Comparison of ENCODE assay signal across 11 cellular contexts in the genomic region with DNA sequence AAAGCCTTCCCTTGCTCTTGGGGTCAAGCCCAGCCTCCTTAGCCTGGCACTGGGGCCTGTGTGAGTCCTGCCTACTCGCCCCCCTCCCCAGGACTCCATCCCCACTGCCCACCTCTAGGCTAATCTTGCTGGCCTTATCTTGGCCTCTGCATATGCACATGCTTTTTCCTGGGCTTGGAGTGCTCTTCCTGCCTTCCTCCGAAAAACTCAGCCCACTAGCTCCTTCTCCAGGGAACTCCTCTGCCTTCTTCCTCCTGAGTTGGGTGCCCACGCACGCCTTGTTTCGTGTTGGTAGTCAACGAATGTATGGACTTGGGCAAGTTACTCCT. TPM values are rescaled to one million over a fixed set of nuclear protein-coding genes. Genes with fewer than 3 reads are reported as not detected.
A peak's percentile ranks its signal among the peaks of the same experiment; 100 is the strongest.
DNase-seq lines count a peak whose midpoint lies in the region; ATAC-seq and TF ChIP-seq lines count a peak whose summit lies in the region.
"Had no signal": no experiment of that assay in that cellular context is flagged by ENCODE, and none has a peak within 500 bp of the region (broad histone marks: within the 10 kb centered on the region; RNA-seq: fewer than 3 reads in every experiment).

No MANE protein-coding gene starts in this region.

- TF ChIP-seq POLR2A in suprapubic skin (IDR thresholded peaks at IDR 0.05): no peak

- H3K4me3 ChIP-seq in BLaER1 treated with 17β-estradiol and CSF1 and Interleukin-3, amounts not matched to agents 10 nM and 100 nM: no peak overlapping the region
- H3K4me3 ChIP-seq in MM.1S (ENCODE audit: low read length): no peak overlapping the region
- peak overlapping the region in 1 of 4 experiments; percentile 20 for H3K4me3 ChIP-seq in fibroblast of lung (replicated peaks in 1 of 4; ENCODE audit: control extremely low read depth in 1 of 4, insufficient read depth in 1 of 4, low read depth in 3 of 4, low read length in 4 of 4)
- no peak overlapping the region for H3K4me3 ChIP-seq in parathyroid adenoma (ENCODE audit: low read depth, low read length)
- no peak overlapping the region for H3K4me3 ChIP-seq in suprapubic skin

- peaks cover 0 to 16% (median 0%) of the 10 kb centered on the region in 11 experiments; a peak in 3 of 22 replicates for H4K20me1 ChIP-seq in BLaER1 treated with 17β-estradiol and CSF1 and Interleukin-3, amounts not matched to agents 10 nM and 100 nM
- H4K20me1 ChIP-seq in MM.1S (ENCODE audit: insufficient read depth, low read length) (no peaks in the 10 kb centered on the region), fibroblast of lung (ENCODE audit: control insufficient read depth, extremely low read depth, insufficient read depth, low read length) (no peaks in the 10 kb centered on the region)

- H3K9me3 ChIP-seq in BLaER1 treated with 17β-estradiol and CSF1 and Interleukin-3, amounts not matched to agents 10 nM and 100 nM (replicated peaks in 1 of 11): peaks cover 0 to 5% (median 0%) of the 10 kb centered on the region in 11 experiments; a peak in 1 of 22 replicates
- H3K9me3 ChIP-seq in MM.1S (replicated peaks; ENCODE audit: insufficient read depth, low read length) (no peaks in the 10 kb centered on the region), fibroblast of lung (ENCODE audit: control insufficient read depth, insufficient read depth, low read depth, low read length) (no peaks in the 10 kb centered on the region), parathyroid adenoma (ENCODE audit: control insufficient read depth, low read length) (no peaks in the 10 kb centered on the region), suprapubic skin (no peaks in the 10 kb centered on the region)
- H3K9me3 ChIP-seq: BE2C, neutrophil had no signal

- peak overlapping the region in 9 of 11 experiments; percentile 3 to 71 (median 55); a peak in 17 of 22 replicates for H3K4me2 ChIP-seq in BLaER1 treated with 17β-estradiol and CSF1 and Interleukin-3, amounts not matched to agents 10 nM and 100 nM
- H3K4me2 ChIP-seq in MM.1S (ENCODE audit: low read depth, low read length) (peak overlapping the region; percentile 90; the same call in 1 of the 2 replicates), fibroblast of lung (ENCODE audit: extremely low read depth, insufficient read depth, low read length) (no peak overlapping the region), parathyroid adenoma (ENCODE audit: low read length) (peak overlapping the region; percentile 47)

- H3F3A ChIP-seq in MM.1S (ENCODE audit: insufficient read depth, low read length): no peaks in the 10 kb centered on the region

- H3K79me2 ChIP-seq in MM.1S (ENCODE audit: low read length): no peaks in the 10 kb centered on the region
- peaks cover 19% of the 10 kb centered on the region for H3K79me2 ChIP-seq in fibroblast of lung (ENCODE audit: control insufficient read depth, insufficient read depth, low read length)
- no peaks in the 10 kb centered on the region for H3K79me2 ChIP-seq in parathyroid adenoma

- H3K9me2 ChIP-seq in MM.1S (replicated peaks; ENCODE audit: insufficient read depth, low read length): no peaks in the 10 kb centered on the region

- TF ChIP-seq CTCF in MM.1S (IDR thresholded peaks at IDR 0.05; ENCODE audit: low read length) (no peak), fibroblast of lung (conservative IDR thresholded peaks at IDR 0.05 in 1 of 2, IDR thresholded peaks at IDR 0.05 in 1 of 2; ENCODE audit: low read depth in 1 of 2, low read length in 2 of 2) (no peak), parathyroid adenoma (IDR thresholded peaks at IDR 0.05) (no peak), suprapubic skin (IDR thresholded peaks at IDR 0.05) (no peak)

- no peaks in the 10 kb centered on the region for H3K36me3 ChIP-seq in BLaER1 treated with 17β-estradiol and CSF1 and Interleukin-3, amounts not matched to agents 10 nM and 100 nM
- H3K36me3 ChIP-seq in MM.1S (replicated peaks; ENCODE audit: insufficient read depth, low read length) (no peaks in the 10 kb centered on the region), fibroblast of lung (ENCODE audit: control insufficient read depth, insufficient read depth, low read length) (no peaks in the 10 kb centered on the region), parathyroid adenoma (ENCODE audit: control insufficient read depth, insufficient read depth, low read length) (no peaks in the 10 kb centered on the region), suprapubic skin (no peaks in the 10 kb centered on the region)
- H3K36me3 ChIP-seq: BE2C, neutrophil had no signal

- no peak overlapping the region for H3K27ac ChIP-seq in BLaER1 treated with 17β-estradiol and CSF1 and Interleukin-3, amounts not matched to agents 10 nM and 100 nM
- H3K27ac ChIP-seq in MM.1S (ENCODE audit: low read length) (no peak overlapping the region), fibroblast of lung (ENCODE audit: insufficient read depth, low read length) (peak overlapping the region; percentile 38), parathyroid adenoma (no peak overlapping the region), suprapubic skin (no peak overlapping the region)
- H3K27ac ChIP-seq: neutrophil had no signal

- ATAC-seq in GM19328 (IDR thresholded peaks at IDR 0.05; ENCODE audit: unreplicated experiment): no peak

- no peak for TF ChIP-seq EP300 in suprapubic skin (IDR thresholded peaks at IDR 0.05)

- peaks cover 21 to 41% (median 29%) of the 10 kb centered on the region in 11 experiments for H3K27me3 ChIP-seq in BLaER1 treated with 17β-estradiol and CSF1 and Interleukin-3, amounts not matched to agents 10 nM and 100 nM
- no peaks in the 10 kb centered on the region for H3K27me3 ChIP-seq in MM.1S (replicated peaks; ENCODE audit: insufficient read depth, low read length)
- H3K27me3 ChIP-seq in fibroblast of lung (ENCODE audit: control insufficient read depth, insufficient read depth, low read length): no peaks in the 10 kb centered on the region
- H3K27me3 ChIP-seq in parathyroid adenoma (ENCODE audit: control insufficient read depth, insufficient read depth, low read length): no peaks in the 10 kb centered on the region
- H3K27me3 ChIP-seq in suprapubic skin: peaks cover 23% of the 10 kb centered on the region
- H3K27me3 ChIP-seq: BE2C had no signal

- WGBS in suprapubic skin: 93% methylated on average over 6 of the region's 6 CpGs

- H2AFZ ChIP-seq in MM.1S (ENCODE audit: low read length) (peak overlapping the region; percentile 76), fibroblast of lung (ENCODE audit: low read length) (no peak overlapping the region), parathyroid adenoma (peak overlapping the region; percentile 70)

- H3K4me1 ChIP-seq in BLaER1 treated with 17β-estradiol and CSF1 and Interleukin-3, amounts not matched to agents 10 nM and 100 nM: peaks cover 0 to 39% (median 28%) of the 10 kb centered on the region in 10 experiments; a peak in 19 of 20 replicates
- no peaks in the 10 kb centered on the region for H3K4me1 ChIP-seq in MM.1S (ENCODE audit: low read length)
- H3K4me1 ChIP-seq in fibroblast of lung (ENCODE audit: control insufficient read depth, extremely low read depth, insufficient read depth, low read length): peaks cover 28% of the 10 kb centered on the region
- peaks cover 4% of the 10 kb centered on the region for H3K4me1 ChIP-seq in parathyroid adenoma
- peaks cover 30% of the 10 kb centered on the region for H3K4me1 ChIP-seq in suprapubic skin
- H3K4me1 ChIP-seq: BE2C had no signal

- 0 out of 22 replicates have a peak overlapping the region, but pooled peaks of 1 of the 11 experiments have one; percentile 3 for H3K9ac ChIP-seq in BLaER1 treated with 17β-estradiol and CSF1 and Interleukin-3, amounts not matched to agents 10 nM and 100 nM
- H3K9ac ChIP-seq in MM.1S (ENCODE audit: low read length): no peak overlapping the region
- H3K9ac ChIP-seq in fibroblast of lung (ENCODE audit: insufficient read depth, low read length): no peak overlapping the region
- no peak overlapping the region for H3K9ac ChIP-seq in parathyroid adenoma

- no peak for DNase-seq in MM.1S
- no peak for DNase-seq in fibroblast of lung (ENCODE audit: low read depth in 2 of 2)
- DNase-seq in COR-L47 (lab: John Stamatoyannopoulos, UW): no peak
- no peak for DNase-seq in activated gamma-delta T cell treated with Interleukin-2 at 50 U/mL for 16 hours
- DNase-seq in suprapubic skin (ENCODE audit: low spot score in 2 of 2): no peak

RNA-seq across cellular contexts. Expression of a gene that starts 16.5 kb away (rescaled TPM):
- 98.1 and 148 TPM in 2 replicates for total RNA-seq in fibroblast of lung
- 40.5 and 64.9 TPM in 2 replicates for polyA plus RNA-seq in fibroblast of lung
- polyA plus RNA-seq in fibroblast of lung (2012): 86.7 and 151 TPM in 2 replicates
- 102 and 172 TPM in 2 replicates for polyA minus RNA-seq in fibroblast of lung (ENCODE audit: low replicate concordance)
- 1 to 10 TPM; 2.2 to 3.1 (median 2.8) TPM for total RNA-seq in suprapubic skin
- total RNA-seq: activated CD4-positive, alpha-beta T cell treated with anti-CD3 and anti-CD28 coated beads, Interleukin-2, amount 10 ng/mL, durations not matched to agents 7 days and 5 days had no signal

RNA-seq across cellular contexts. Expression of a gene that starts 36.0 kb away (rescaled TPM):
- total RNA-seq in fibroblast of lung: 35.2 and 44.1 TPM in 2 replicates
- 84.3 and 93.9 TPM in 2 replicates for polyA plus RNA-seq in fibroblast of lung
- 55.1 and 85.4 TPM in 2 replicates for polyA plus RNA-seq in fibroblast of lung (2012)
- 133 and 151 TPM in 2 replicates for polyA minus RNA-seq in fibroblast of lung (ENCODE audit: low replicate concordance)
- total RNA-seq in suprapubic skin: under 1 TPM in 2 of 4 donors, not detected in 2; 0.30 to 0.56 TPM
- total RNA-seq: activated CD4-positive, alpha-beta T cell treated with anti-CD3 and anti-CD28 coated beads, Interleukin-2, amount 10 ng/mL, durations not matched to agents 7 days and 5 days had no signal

Comparison
In these comparisons a context has a peak if more than half of its experiments do, and no peak if none do; other contexts are left out.
1. RNA of a gene that starts 16.5 kb away (total RNA-seq): 98.1 to 148 TPM in fibroblast of lung; 2.2 to 3.1 TPM in suprapubic skin; every median in the first group is over 10 times any median in the second.
2. RNA of a gene that starts 36.0 kb away (total RNA-seq): 35.2 to 44.1 TPM in fibroblast of lung; 0.30 to 0.56 TPM in suprapubic skin; every median in the first group is over 10 times any median in the second.